13 cellular contexts compared by ENCODE assay signal in the genomic region with DNA sequence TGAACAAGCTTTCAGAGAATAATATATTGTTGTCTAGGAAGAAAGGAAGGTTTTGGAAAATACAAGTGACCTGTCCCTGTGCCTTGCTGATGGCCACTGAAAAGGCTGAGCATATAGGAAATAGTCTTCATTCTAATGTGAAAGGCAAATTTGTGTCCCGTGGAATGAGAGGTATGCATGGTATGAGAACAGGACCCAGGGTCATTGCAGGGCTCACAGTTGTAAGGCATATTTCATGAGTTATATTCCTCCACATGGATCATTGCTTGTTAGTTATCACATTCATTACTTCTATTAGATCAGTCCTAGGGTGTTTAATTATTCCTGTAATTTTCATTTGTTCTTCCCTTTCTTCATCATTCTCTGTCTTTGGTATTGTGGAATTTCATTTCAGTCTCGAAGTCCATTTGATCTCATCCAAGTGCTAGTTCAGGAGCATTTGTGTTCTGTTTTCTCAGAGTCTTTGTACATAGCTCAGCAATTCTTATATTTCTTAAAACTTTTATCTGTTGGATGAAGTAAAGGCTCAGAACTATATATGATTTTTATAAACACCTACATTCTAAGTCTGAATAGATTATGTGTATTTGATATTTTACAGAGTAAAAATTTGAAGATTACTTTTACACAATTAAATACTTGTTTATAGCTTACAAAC. TPM values are rescaled to one million over a fixed set of nuclear protein-coding genes. Genes with fewer than 3 reads are reported as not detected.
A peak's percentile ranks its signal among the peaks of the same experiment; 100 is the strongest.
DNase-seq lines count a peak whose midpoint lies in the region; ATAC-seq, FAIRE-seq and TF ChIP-seq lines count a peak whose summit lies in the region.
"Had no signal": no experiment of that assay in that cellular context is flagged by ENCODE, and none has a peak within 500 bp of the region (broad histone marks: within the 10 kb centered on the region; RNA-seq: fewer than 3 reads in every experiment).

No MANE protein-coding gene starts in this region.

- no peak overlapping the region for H3K27ac ChIP-seq in keratinocyte (ENCODE audit: control insufficient read depth, insufficient read depth, low read length)

- H3K27ac Mint-ChIP-seq in endothelial cell (ENCODE audit: unreplicated experiment) = no peak overlapping the region
- H3K27ac Mint-ChIP-seq: activated naive CD4-positive, alpha-beta T cell treated with anti-CD3 and anti-CD28 coated beads, Interleukin-2, amount 50 U/mL, for 72 hours; CD4-positive, CD25-positive, alpha-beta regulatory T cell had no signal

- ATAC-seq in GM19328 (IDR thresholded peaks at IDR 0.05; ENCODE audit: unreplicated experiment) = no peak
- ATAC-seq in GM18502 (IDR thresholded peaks at IDR 0.05; ENCODE audit: poor library complexity, unreplicated experiment) = no peak
- ATAC-seq: activated naive CD4-positive, alpha-beta T cell treated with anti-CD3 and anti-CD28 coated beads, Interleukin-2, amount 50 U/mL, for 72 hours; esophagus mucosa had no signal

- H3K9ac ChIP-seq in keratinocyte (ENCODE audit: control insufficient read depth, extremely low read depth, insufficient read depth, low read length) = no peak overlapping the region

- no peaks in the 10 kb centered on the region for H3K36me3 Mint-ChIP-seq in endothelial cell (ENCODE audit: low read depth, unreplicated experiment)

- H3K9me1 ChIP-seq in keratinocyte (ENCODE audit: control insufficient read depth, extremely low read depth, insufficient read depth, low read length) = no peaks in the 10 kb centered on the region

- H3K4me2 ChIP-seq in keratinocyte (ENCODE audit: control insufficient read depth, extremely low read depth, insufficient read depth, low read depth, low read length) = no peak overlapping the region

- H3K9me3 ChIP-seq in keratinocyte (ENCODE audit: control insufficient read depth, low read depth, low read length) = no peaks in the 10 kb centered on the region

- no peaks in the 10 kb centered on the region for H3K4me1 Mint-ChIP-seq in endothelial cell (ENCODE audit: unreplicated experiment)

- dilution Hi-C loops in keratinocyte (cut with MboI; ENCODE audit: extremely low pct_ligation_motif_present, low sequenced_read_pairs) = no loop called here

- no peaks in the 10 kb centered on the region for H4K20me1 ChIP-seq in keratinocyte (ENCODE audit: control insufficient read depth, extremely low read depth, insufficient read depth, low read length)

- in situ Hi-C loops in ACHN (cut with HindIII; ENCODE audit: low pct_ligation_motif_present, low pct_unique_long_range_greater_than_20kb, low sequenced_read_pairs) = no loop called here
- in situ Hi-C loops in astrocyte of the spinal cord (cut with HindIII; ENCODE audit: low sequenced_read_pairs) = no loop called here

- no peak for TF ChIP-seq CTCF in astrocyte of the spinal cord (IDR thresholded peaks at IDR 0.05; ENCODE audit: low read depth, low read length)
- no peak for TF ChIP-seq CTCF in keratinocyte (optimal IDR thresholded peaks at IDR 0.05 in 1 of 3, IDR thresholded peaks at IDR 0.05 in 1 of 3, conservative IDR thresholded peaks at IDR 0.05 in 1 of 3; ENCODE audit: extremely low read depth in 1 of 3, insufficient read depth in 2 of 3, low read length in 3 of 3)
- TF ChIP-seq CTCF in endothelial cell (IDR thresholded peaks at IDR 0.05; ENCODE audit: unreplicated experiment) = no peak

- peaks cover 5% of the 10 kb centered on the region for H3K4me1 ChIP-seq in keratinocyte (ENCODE audit: control insufficient read depth, extremely low read depth, insufficient read depth, low read length)

- FAIRE-seq in keratinocyte (lab: Jason Lieb, UNC) = no peak
- FAIRE-seq: GM12891 had no signal

- H3K79me2 ChIP-seq in keratinocyte (ENCODE audit: control insufficient read depth, insufficient read depth, low read length) = no peaks in the 10 kb centered on the region

- no peaks in the 10 kb centered on the region for H3K27me3 ChIP-seq in keratinocyte (ENCODE audit: control insufficient read depth, extremely low read depth, insufficient read depth, low read length)

- H3K27me3 Mint-ChIP-seq in endothelial cell (ENCODE audit: unreplicated experiment) = no peaks in the 10 kb centered on the region

- H3K4me3 ChIP-seq in astrocyte of the spinal cord (ENCODE audit: low read depth, low read length) (no peak overlapping the region), keratinocyte (ENCODE audit: control insufficient read depth in 2 of 3, extremely low read depth in 1 of 3, insufficient read depth in 2 of 3, low read depth in 1 of 3, low read length in 3 of 3) (no peak overlapping the region)

- no peak overlapping the region for H3K4me3 Mint-ChIP-seq in endothelial cell (ENCODE audit: unreplicated experiment)
- H3K4me3 Mint-ChIP-seq: CD4-positive, CD25-positive, alpha-beta regulatory T cell had no signal

- H3K9me3 Mint-ChIP-seq in endothelial cell (ENCODE audit: unreplicated experiment) = no peaks in the 10 kb centered on the region

- no peaks in the 10 kb centered on the region for H3K36me3 ChIP-seq in keratinocyte (ENCODE audit: control insufficient read depth in 2 of 2, extremely low read depth in 1 of 2, insufficient read depth in 2 of 2, low read length in 2 of 2)

- DNase-seq in ACHN (peak; percentile 58), HT1080 (ENCODE audit: low read depth) (peak; percentile 10), astrocyte of the spinal cord (ENCODE audit: low read depth, low spot score) (peak; percentile 38), keratinocyte (ENCODE audit: low read depth, low spot score) (no peak), endothelial cell (ENCODE audit: low spot score) (no peak)
- DNase-seq in activated CD4-positive, CD25-positive, alpha-beta regulatory T cell (lab: John Stamatoyannopoulos, UW) = no peak
- DNase-seq: CD4-positive, CD25-positive, alpha-beta regulatory T cell; stimulated activated CD4-positive, alpha-beta T cell treated with anti-CD3 and anti-CD28 coated beads, Interleukin-2, amount 100 ng/mL, for 24 hours had no signal

- H2AFZ ChIP-seq in keratinocyte (ENCODE audit: control insufficient read depth, low read length) = peak overlapping the region; percentile 33

RNA-seq across cellular contexts. Expression of a gene that starts 39.4 kb away (rescaled TPM):
- 59.1 and 70.1 TPM in 2 replicates for total RNA-seq in HT1080 (2014; rRNA removed; shearing (Covaris generic))
- 32.1 and 46.1 TPM in 2 replicates for polyA plus RNA-seq in HT1080 (2015; cell fraction: cytosol; rRNA removed)
- 65.3 and 75.8 TPM in 2 replicates for polyA plus RNA-seq in HT1080 (2015; cell fraction: nucleus; rRNA removed)
- polyA plus RNA-seq in keratinocyte = 61.1 to 78.5 TPM (median 76.0 TPM) in 3 replicates
- polyA plus RNA-seq in keratinocyte (2011; ENCODE audit: low read depth) = 59.0 TPM
- polyA plus RNA-seq in keratinocyte (2011; cell fraction: cytosol; rRNA removed) = 52.8 and 93.6 TPM in 2 replicates
- polyA plus RNA-seq in keratinocyte (2011; cell fraction: nucleus; rRNA removed) = 93.4 and 98.3 TPM in 2 replicates
- 30.7 and 46.7 TPM in 2 replicates for polyA plus RNA-seq in keratinocyte (2012; ENCODE audit: low replicate concordance)
- polyA minus RNA-seq in keratinocyte = 56.9 to 165 TPM (median 88.6 TPM) in 3 replicates
- polyA minus RNA-seq in keratinocyte (2011; cell fraction: cytosol; rRNA and poly(A)+ RNA removed) = 60.8 TPM
- polyA minus RNA-seq in keratinocyte (2011; cell fraction: nucleus; rRNA and poly(A)+ RNA removed) = 87.8 and 145 TPM in 2 replicates
- 100 TPM for total RNA-seq in endothelial cell (ENCODE audit: unreplicated experiment)

Comparison
In these comparisons a context has a peak if more than half of its experiments do, and no peak if none do; other contexts are left out.
1. DNase-seq: peak in ACHN (single experiment), HT1080 (single experiment) and astrocyte of the spinal cord (single experiment); none in keratinocyte (single experiment), endothelial cell (single experiment) and activated CD4-positive, CD25-positive, alpha-beta regulatory T cell (0 of 4).